8 cellular contexts compared by ENCODE assay signal in genomic region chr1:150148834-150149489, GRCh38. TPM values are rescaled to one million over a fixed set of nuclear protein-coding genes. Genes with fewer than 3 reads are reported as not detected.
DNase-seq lines count a peak whose midpoint lies in the region; ATAC-seq and TF ChIP-seq lines count a peak whose summit lies in the region.

No MANE protein-coding gene starts in this region.

- peaks cover 28 to 31% of the 10 kb centered on the region in 2 experiments for H3K4me1 Mint-ChIP-seq in H9

- peak overlapping the region; percentile 89 for H3K14ac ChIP-seq in H9 (ENCODE audit: insufficient read depth, low read length)

- ATAC-seq in left ventricle myocardium superior: peak; percentile 11

- no peaks in the 10 kb centered on the region for H3K9me3 ChIP-seq in H9 (ENCODE audit: control insufficient read depth, low read depth, low read length)
- no peaks in the 10 kb centered on the region for H3K9me3 ChIP-seq in WERI-Rb-1 (ENCODE audit: severe bottlenecking)
- no peaks in the 10 kb centered on the region for H3K9me3 ChIP-seq in skeletal muscle satellite cell (replicated peaks; ENCODE audit: low read length)

- DNase-seq in H9 (no peak), WERI-Rb-1 (peak; percentile 59), left ventricle myocardium superior (no peak), GOT3 (lab: John Stamatoyannopoulos, UW) (no peak), DMS114 treated with DMSO at 0.1 percent for 48 hours (lab: John Stamatoyannopoulos, UW; ENCODE audit: unreplicated experiment) (no peak)
- no peak for DNase-seq in stimulated activated naive CD4-positive, alpha-beta T cell treated with Interleukin-2 at 50 U/mL for 16 hours (lab: John Stamatoyannopoulos, UW)

- no peak overlapping the region for H2BK12ac ChIP-seq in H9 (ENCODE audit: insufficient read length, low read depth, low read length)

- intact Hi-C loops in left ventricle myocardium superior (cut with micrococcal nuclease): no loop called here

- no peak overlapping the region for H2BK15ac ChIP-seq in H9 (ENCODE audit: low read depth, low read length)

- TF ChIP-seq CTCF in H9 (conservative IDR thresholded peaks at IDR 0.05) (no peak), WERI-Rb-1 (IDR thresholded peaks at IDR 0.05; ENCODE audit: low read depth, low read length) (no peak)

- no peak overlapping the region for H3T11ph ChIP-seq in H9 (ENCODE audit: low read length)

- H2AFZ ChIP-seq in ACC112 (ENCODE audit: low read length, unreplicated experiment) (peak overlapping the region; percentile 74), H9 (ENCODE audit: low read length) (no peak overlapping the region)

- no CpG with 5 or more reads among the region's 16 CpGs for WGBS in H9 (ENCODE audit: extremely low coverage, insufficient read length, low lambda C conversion rate)

- H3K9ac ChIP-seq in H9 (ENCODE audit: extremely low read depth, insufficient read length, low read length) (no peak overlapping the region), skeletal muscle satellite cell (ENCODE audit: low read depth, low read length) (peak overlapping the region; percentile 90)

- no peak overlapping the region for H2BK120ac ChIP-seq in H9 (ENCODE audit: low read depth, low read length, poor library complexity, severe bottlenecking)

- no peaks in the 10 kb centered on the region for H3K79me1 ChIP-seq in H9 (ENCODE audit: insufficient read depth, low read depth, low read length, poor library complexity, severe bottlenecking)

- H4K91ac ChIP-seq in H9 (ENCODE audit: insufficient read length, low read depth, low read length): no peak overlapping the region

- no peak overlapping the region for H4K8ac ChIP-seq in H9 (replicated peaks; ENCODE audit: insufficient read length, low read depth, low read length)

- H3K9me3 Mint-ChIP-seq in H9: peaks cover 0 to 2% of the 10 kb centered on the region in 2 experiments; a peak in 1 of 5 replicates

- H3K4me3 ChIP-seq in ACC112 (ENCODE audit: low read depth, low read length) (peak overlapping the region; percentile 91), WERI-Rb-1 (ENCODE audit: low read depth, low read length) (peak overlapping the region; percentile 64), skeletal muscle satellite cell (ENCODE audit: low read length) (peak overlapping the region; percentile 88)

- peaks cover 10% of the 10 kb centered on the region for H3K27me3 Mint-ChIP-seq in H9 (ENCODE audit: low read depth)

- H3K27me3 ChIP-seq in ACC112 (ENCODE audit: insufficient read depth, low read length) (no peaks in the 10 kb centered on the region), H9 (ENCODE audit: insufficient read depth, low read length) (no peaks in the 10 kb centered on the region; the same call in 1 of the 2 replicates), WERI-Rb-1 (ENCODE audit: insufficient read depth, low read depth, severe bottlenecking) (no peaks in the 10 kb centered on the region), skeletal muscle satellite cell (ENCODE audit: control insufficient read depth, insufficient read depth, low read length) (no peaks in the 10 kb centered on the region)

- no peak overlapping the region; the same call in 1 of the 2 replicates for H3K4ac ChIP-seq in H9 (ENCODE audit: low read depth, low read length)

- no peak overlapping the region for H2BK20ac ChIP-seq in H9 (ENCODE audit: low read depth, low read length, poor library complexity, severe bottlenecking)

- no peaks in the 10 kb centered on the region for H4K20me1 ChIP-seq in H9 (ENCODE audit: control insufficient read depth, insufficient read depth, insufficient read length)

- H3K56ac ChIP-seq in H9 (ENCODE audit: insufficient read length, low read depth, low read length): no peak overlapping the region

- H3K27ac ChIP-seq in ACC112 (ENCODE audit: low read depth, low read length) (no peak overlapping the region), H9 (ENCODE audit: insufficient read length, low read depth, low read length) (no peak overlapping the region), WERI-Rb-1 (peak overlapping the region; percentile 96)

- peak overlapping the region; percentile 86 to 92 for H3K4me3 Mint-ChIP-seq in H9

- H3K18ac ChIP-seq in H9 (ENCODE audit: insufficient read length, low read depth, low read length): peak overlapping the region; percentile 88

- H2AK5ac ChIP-seq in H9 (ENCODE audit: insufficient read length, low read length): no peak overlapping the region

- H3K4me2 ChIP-seq in H9 (ENCODE audit: insufficient read depth, insufficient read length, low read length): peak overlapping the region; percentile 74
- H3K4me2 ChIP-seq in skeletal muscle satellite cell (ENCODE audit: low read length): peak overlapping the region; percentile 96

- H2BK5ac ChIP-seq in H9 (ENCODE audit: insufficient read length, low read length): no peak overlapping the region

- H3K23me2 ChIP-seq in H9 (ENCODE audit: insufficient read length, low read depth, low read length, poor library complexity, severe bottlenecking): peaks cover 17% of the 10 kb centered on the region

- H3K23ac ChIP-seq in H9 (ENCODE audit: insufficient read length, low read depth, low read length): no peak overlapping the region

- H3K79me2 ChIP-seq in ACC112 (ENCODE audit: control insufficient read depth, insufficient read depth, low read length, unreplicated experiment): peaks cover 14% of the 10 kb centered on the region
- 0 out of 2 replicates have a peak, but pooled peaks cover 4% of the 10 kb centered on the region for H3K79me2 ChIP-seq in H9 (ENCODE audit: insufficient read depth, low read length)

- H3K36me3 ChIP-seq in ACC112 (ENCODE audit: insufficient read depth, low read length): peaks cover 1% of the 10 kb centered on the region; the same call in 1 of the 2 replicates
- peaks cover 34% of the 10 kb centered on the region for H3K36me3 ChIP-seq in WERI-Rb-1
- peaks cover 21% of the 10 kb centered on the region for H3K36me3 ChIP-seq in skeletal muscle satellite cell (ENCODE audit: insufficient read depth, low read length)

- H3K4me1 ChIP-seq in ACC112 (ENCODE audit: control insufficient read depth, insufficient read depth, low read length, unreplicated experiment) (peaks cover 19% of the 10 kb centered on the region), H9 (ENCODE audit: insufficient read depth, low read length) (peaks cover 4% of the 10 kb centered on the region; the same call in 1 of the 2 replicates), skeletal muscle satellite cell (ENCODE audit: control insufficient read depth, insufficient read depth, low read length) (peaks cover 32% of the 10 kb centered on the region)

- H3K27ac Mint-ChIP-seq in H9: peak overlapping the region in 1 of 3 experiments; percentile 82; a peak in 2 of 7 replicates

- peaks cover 15 to 19% (median 15%) of the 10 kb centered on the region in 3 experiments for H3K36me3 Mint-ChIP-seq in H9 (ENCODE audit: insufficient read depth in 1 of 3, low read depth in 3 of 3)

- H4K5ac ChIP-seq in H9 (ENCODE audit: insufficient read length, low read depth, low read length): no peak overlapping the region

RNA-seq across cellular contexts. Expression of gene PLEKHO1, which starts 0.8 kb away (rescaled TPM):
- total RNA-seq in H9 (2021) (47.6 and 48.1 TPM in 2 replicates), left ventricle myocardium superior (44.3 TPM)
- total RNA-seq in skeletal muscle satellite cell (2012; rRNA removed): 24.8 and 27.1 TPM in 2 replicates
